20 cellular contexts compared by ENCODE assay signal in the genomic region with DNA sequence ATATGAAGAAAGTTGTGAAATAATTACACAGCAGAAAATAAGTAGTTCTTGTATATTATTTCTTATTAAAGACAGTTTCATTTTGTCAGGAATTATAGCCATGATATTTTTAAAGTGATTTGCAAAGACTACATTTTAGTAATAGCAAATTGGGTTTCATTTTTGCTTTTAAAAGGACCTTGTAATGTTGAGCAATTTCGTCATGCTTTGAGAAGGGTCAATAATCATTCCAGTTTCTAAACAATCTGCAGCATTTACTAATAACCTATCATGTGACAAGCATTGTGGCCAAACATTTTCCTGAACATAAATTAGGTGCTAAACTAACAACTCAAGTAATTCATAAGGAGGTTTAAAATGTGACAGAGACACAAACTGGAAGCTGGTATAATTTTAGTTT.
A peak's percentile ranks its signal among the peaks of the same experiment; 100 is the strongest.
DNase-seq lines count a peak whose midpoint lies in the region; ATAC-seq and TF ChIP-seq lines count a peak whose summit lies in the region.
"Had no signal": no experiment of that assay in that cellular context is flagged by ENCODE, and none has a peak within 500 bp of the region (broad histone marks: within the 10 kb centered on the region; RNA-seq: fewer than 3 reads in every experiment).

No MANE protein-coding gene starts in this region.

- TF ChIP-seq POLR2A in vagina (IDR thresholded peaks at IDR 0.05), result no peak

- H3K4me3 Mint-ChIP-seq in T-cell, result no peak overlapping the region
- H3K4me3 Mint-ChIP-seq: activated naive CD8-positive, alpha-beta T cell treated with anti-CD3 and anti-CD28 coated beads, Interleukin-2, amount 10 ng/mL, durations not matched to agents 7 days and 5 days; naive thymus-derived CD4-positive, alpha-beta T cell; stimulated activated memory B cell treated with anti-CD40 and anti-IgM and Interleukin-4, amounts not matched to agents 10 μg/mL and 1 μg/mL and 100 μg/mL, for 72 hours had no signal

- H3K4me3 ChIP-seq in GM06990 (replicated peaks; ENCODE audit: low read depth, low read length) (peak overlapping the region; percentile 20; the same call in 1 of the 2 replicates), fibroblast of lung (replicated peaks in 1 of 4; ENCODE audit: control extremely low read depth in 1 of 4, insufficient read depth in 1 of 4, low read depth in 3 of 4, low read length in 4 of 4) (no peak overlapping the region), vagina (no peak overlapping the region)
- H3K4me3 ChIP-seq: gastrocnemius medialis, pancreas had no signal

- H3K9ac ChIP-seq in fibroblast of lung (ENCODE audit: insufficient read depth, low read length), result no peak overlapping the region

- CTCF ChIA-PET in T-cell (lab: Charles Lee), result no interaction called here

- H3K36me3 ChIP-seq in GM06990 (ENCODE audit: control insufficient read depth, insufficient read depth, low read length) (no peaks in the 10 kb centered on the region), fibroblast of lung (ENCODE audit: control insufficient read depth, insufficient read depth, low read length) (no peaks in the 10 kb centered on the region), vagina (no peaks in the 10 kb centered on the region)
- H3K36me3 ChIP-seq: gastrocnemius medialis, pancreas had no signal

- no peaks in the 10 kb centered on the region for H3K36me3 Mint-ChIP-seq in T-cell
- H3K36me3 Mint-ChIP-seq: stimulated activated memory B cell treated with anti-CD40 and anti-IgM and Interleukin-4, amounts not matched to agents 10 μg/mL and 1 μg/mL and 100 μg/mL, for 72 hours had no signal

- H3K4me1 ChIP-seq in fibroblast of lung (ENCODE audit: control insufficient read depth, extremely low read depth, insufficient read depth, low read length) (no peaks in the 10 kb centered on the region), vagina (peaks cover 12% of the 10 kb centered on the region)
- H3K4me1 ChIP-seq: gastrocnemius medialis, pancreas had no signal

- peak overlapping the region; percentile 38 for H3K4me2 ChIP-seq in fibroblast of lung (ENCODE audit: extremely low read depth, insufficient read depth, low read length)

- H3K27me3 ChIP-seq in GM06990 (replicated peaks; ENCODE audit: control insufficient read depth, insufficient read depth, low read length) (no peaks in the 10 kb centered on the region), fibroblast of lung (ENCODE audit: control insufficient read depth, insufficient read depth, low read length) (no peaks in the 10 kb centered on the region), vagina (no peaks in the 10 kb centered on the region)
- H3K27me3 ChIP-seq: gastrocnemius medialis, pancreas had no signal

- H3K27ac Mint-ChIP-seq in T-cell, result no peak overlapping the region
- H3K27ac Mint-ChIP-seq: naive thymus-derived CD4-positive, alpha-beta T cell had no signal

- peaks cover 0 to 5% (median 3%) of the 10 kb centered on the region in 3 donors for H3K9me3 Mint-ChIP-seq in T-cell

- DNase-seq in GM06990 (ENCODE audit: extremely low read depth, insufficient read length) (no peak), fibroblast of lung (ENCODE audit: low read depth in 2 of 2) (peak in 1 of 2 donors; percentile 48), vagina (ENCODE audit: extremely low spot score in 2 of 2) (no peak), HPDE6-E6E7 (ENCODE audit: extremely low spot score) (no peak), head of caudate nucleus (no peak), T-cell (no peak)
- DNase-seq: activated naive CD8-positive, alpha-beta T cell treated with anti-CD3 and anti-CD28 coated beads, Interleukin-2, amount 10 ng/mL, durations not matched to agents 7 days and 5 days; gastrocnemius medialis; kidney glomerular epithelial cell; mesendoderm; naive thymus-derived CD4-positive, alpha-beta T cell; NCI-H1436; NCI-H524 treated with DMSO at 0.1 percent for 48 hours; pancreas had no signal

- no peak overlapping the region for H2AFZ ChIP-seq in fibroblast of lung (ENCODE audit: low read length)

- H3K9me3 ChIP-seq in fibroblast of lung (ENCODE audit: control insufficient read depth, insufficient read depth, low read depth, low read length), result no peaks in the 10 kb centered on the region
- no peaks in the 10 kb centered on the region for H3K9me3 ChIP-seq in vagina
- H3K9me3 ChIP-seq: gastrocnemius medialis, pancreas had no signal

- no peaks in the 10 kb centered on the region for H3K79me2 ChIP-seq in fibroblast of lung (ENCODE audit: control insufficient read depth, insufficient read depth, low read length)

- ATAC-seq in GM19395 (IDR thresholded peaks at IDR 0.05; ENCODE audit: unreplicated experiment) (peak; percentile 71), HG03432 (IDR thresholded peaks at IDR 0.05; ENCODE audit: unreplicated experiment) (peak; percentile 69), T-cell (replicated peaks in 1 of 4) (no peak)
- ATAC-seq: activated CD4-positive, CD25-positive, alpha-beta regulatory T cell treated with anti-CD3 and anti-CD28 coated beads, Interleukin-2, amount 50 U/mL, for 24 hours; gastrocnemius medialis; naive thymus-derived CD4-positive, alpha-beta T cell; pancreas; sciatic nerve; SK-N-SH treated with all-trans-retinoic acid at 6 μM for 48 hours; stimulated activated memory B cell treated with anti-CD40 and anti-IgM and Interleukin-4, amounts not matched to agents 10 μg/mL and 1 μg/mL and 100 μg/mL, for 72 hours had no signal

- intact Hi-C loops in vagina (cut with DNase I) (no loop called here), head of caudate nucleus (cut with DNase I) (no loop called here)

- no peak overlapping the region for H3K27ac ChIP-seq in fibroblast of lung (ENCODE audit: insufficient read depth, low read length)
- no peak overlapping the region for H3K27ac ChIP-seq in vagina
- H3K27ac ChIP-seq: gastrocnemius medialis, pancreas had no signal

- TF ChIP-seq CTCF in GM06990 (IDR thresholded peaks at IDR 0.05; ENCODE audit: insufficient read depth, low read length, poor library complexity, severe bottlenecking) (no peak), fibroblast of lung (conservative IDR thresholded peaks at IDR 0.05 in 1 of 2, IDR thresholded peaks at IDR 0.05 in 1 of 2; ENCODE audit: low read depth in 1 of 2, low read length in 2 of 2) (no peak), vagina (IDR thresholded peaks at IDR 0.05) (no peak)

- POLR2A ChIA-PET in T-cell (lab: Charles Lee), result no interaction called here

- H4K20me1 ChIP-seq in fibroblast of lung (ENCODE audit: control insufficient read depth, extremely low read depth, insufficient read depth, low read length), result no peaks in the 10 kb centered on the region

- H3K4me1 Mint-ChIP-seq in T-cell, result peaks cover 0 to 6% (median 6%) of the 10 kb centered on the region in 3 donors

- no peaks in the 10 kb centered on the region for H3K27me3 Mint-ChIP-seq in T-cell
- H3K27me3 Mint-ChIP-seq: activated naive CD8-positive, alpha-beta T cell treated with anti-CD3 and anti-CD28 coated beads, Interleukin-2, amount 10 ng/mL, durations not matched to agents 7 days and 5 days; naive thymus-derived CD4-positive, alpha-beta T cell; stimulated activated memory B cell treated with anti-CD40 and anti-IgM and Interleukin-4, amounts not matched to agents 10 μg/mL and 1 μg/mL and 100 μg/mL, for 72 hours had no signal

Comparison
In these comparisons a context has a peak if more than half of its experiments do, and no peak if none do; other contexts are left out.
1. ATAC-seq: peak in GM19395 (single experiment) and HG03432 (single experiment); none in T-cell (0 of 4).